8 cellular contexts compared by ENCODE assay signal in the genomic region with DNA sequence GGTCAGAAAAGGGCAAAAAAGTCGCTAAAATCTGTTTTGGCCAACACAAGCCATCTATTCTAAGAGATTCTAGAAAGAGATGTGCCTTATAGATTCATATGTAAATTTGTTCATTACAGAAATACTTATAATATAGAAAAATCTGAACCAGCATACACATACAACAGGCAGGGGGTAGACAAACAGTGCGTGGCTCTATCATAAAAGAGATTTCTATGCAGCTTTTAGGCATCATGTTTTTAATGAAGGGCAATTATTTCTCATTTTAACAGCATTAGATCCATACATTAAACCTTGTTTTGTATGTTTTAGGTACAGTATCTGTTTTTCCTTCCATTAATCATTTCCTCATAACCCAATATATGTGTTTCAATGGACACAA. TPM values are rescaled to one million over a fixed set of nuclear protein-coding genes. Genes with fewer than 3 reads are reported as not detected.
A peak's percentile ranks its signal among the peaks of the same experiment; 100 is the strongest.
DNase-seq lines count a peak whose midpoint lies in the region; ATAC-seq and TF ChIP-seq lines count a peak whose summit lies in the region.

No MANE protein-coding gene starts in this region.

- DNase-seq in T-helper 2 cell treated with Interferon-gamma antibody and Interleukin-4, amounts not matched to agents 5 μg/mL and 100 μg/mL, for 36 hours (ENCODE audit: low spot score) = no peak
- no peak for DNase-seq in T-helper 2 cell
- DNase-seq in kidney epithelial cell (ENCODE audit: low read depth) = no peak
- DNase-seq in NCI-H2107 (lab: John Stamatoyannopoulos, UW) = no peak
- no peak for DNase-seq in substantia nigra (lab: John Stamatoyannopoulos, UW)

- peaks cover 39% of the 10 kb centered on the region for H3K36me3 Mint-ChIP-seq in T-helper 2 cell treated with Interferon-gamma antibody and Interleukin-4, amounts not matched to agents 5 μg/mL and 100 μg/mL, for 36 hours (ENCODE audit: low read depth)
- H3K36me3 Mint-ChIP-seq in activated T-helper 17 cell treated with anti-CD3 and anti-CD28 coated beads, Interleukin-2, amount 50 U/mL, for 72 hours (ENCODE audit: low read depth) = peaks cover 43% of the 10 kb centered on the region

- peaks cover 2 to 39% (median 22%) of the 10 kb centered on the region in 5 donors for H3K4me1 ChIP-seq in subcutaneous abdominal adipose tissue (ENCODE audit: control insufficient read depth in 5 of 5, insufficient read depth in 5 of 5, low read length in 5 of 5)

- peak overlapping the region; percentile 63 to 82 (median 78) for H3K9ac ChIP-seq in subcutaneous abdominal adipose tissue (ENCODE audit: low read length in 5 of 5)

- peak overlapping the region; percentile 64 for H3K4me3 ChIP-seq in kidney epithelial cell (ENCODE audit: low read depth, low read length)
- H3K4me3 ChIP-seq in subcutaneous abdominal adipose tissue (ENCODE audit: low read depth in 1 of 5, low read length in 5 of 5) = peak overlapping the region; percentile 81 to 90 (median 89)

- no peak for TF ChIP-seq CTCF in kidney epithelial cell (IDR thresholded peaks at IDR 0.05; ENCODE audit: insufficient read depth, low read length, poor library complexity, severe bottlenecking)

- H3K27me3 Mint-ChIP-seq in T-helper 2 cell treated with Interferon-gamma antibody and Interleukin-4, amounts not matched to agents 5 μg/mL and 100 μg/mL, for 36 hours (ENCODE audit: low read depth) = no peaks in the 10 kb centered on the region
- no peaks in the 10 kb centered on the region for H3K27me3 Mint-ChIP-seq in activated T-helper 17 cell treated with anti-CD3 and anti-CD28 coated beads, Interleukin-2, amount 50 U/mL, for 72 hours

- H3K4me1 Mint-ChIP-seq in T-helper 2 cell treated with Interferon-gamma antibody and Interleukin-4, amounts not matched to agents 5 μg/mL and 100 μg/mL, for 36 hours (ENCODE audit: low read depth) = peaks cover 40% of the 10 kb centered on the region
- peaks cover 33% of the 10 kb centered on the region for H3K4me1 Mint-ChIP-seq in activated T-helper 17 cell treated with anti-CD3 and anti-CD28 coated beads, Interleukin-2, amount 50 U/mL, for 72 hours

- H3K36me3 ChIP-seq in kidney epithelial cell (ENCODE audit: control insufficient read depth, insufficient read depth, low read length) (no peaks in the 10 kb centered on the region), subcutaneous abdominal adipose tissue (ENCODE audit: control insufficient read depth in 5 of 5, insufficient read depth in 5 of 5, low read length in 5 of 5) (peaks cover 3 to 13% (median 10%) of the 10 kb centered on the region in 5 donors)

- no peaks in the 10 kb centered on the region for H3K27me3 ChIP-seq in kidney epithelial cell (ENCODE audit: control insufficient read depth, insufficient read depth, low read length)
- H3K27me3 ChIP-seq in subcutaneous abdominal adipose tissue (ENCODE audit: control insufficient read depth in 5 of 5, insufficient read depth in 4 of 5, low read length in 5 of 5) = no peaks in the 10 kb centered on the region

- no peaks in the 10 kb centered on the region for H3K9me3 Mint-ChIP-seq in T-helper 2 cell treated with Interferon-gamma antibody and Interleukin-4, amounts not matched to agents 5 μg/mL and 100 μg/mL, for 36 hours
- no peaks in the 10 kb centered on the region for H3K9me3 Mint-ChIP-seq in activated T-helper 17 cell treated with anti-CD3 and anti-CD28 coated beads, Interleukin-2, amount 50 U/mL, for 72 hours

- no peaks in the 10 kb centered on the region for H3K9me3 ChIP-seq in subcutaneous abdominal adipose tissue (ENCODE audit: control insufficient read depth in 5 of 5, low read length in 5 of 5)

- ATAC-seq in activated T-helper 17 cell treated with anti-CD3 and anti-CD28 coated beads, Interleukin-2, amount 50 U/mL, for 72 hours (replicated peaks) = no peak
- no peak for ATAC-seq in HG03108 (IDR thresholded peaks at IDR 0.05; ENCODE audit: unreplicated experiment)

- H3K27ac Mint-ChIP-seq in T-helper 2 cell treated with Interferon-gamma antibody and Interleukin-4, amounts not matched to agents 5 μg/mL and 100 μg/mL, for 36 hours = peak overlapping the region; percentile 95
- peak overlapping the region; percentile 98 for H3K27ac Mint-ChIP-seq in activated T-helper 17 cell treated with anti-CD3 and anti-CD28 coated beads, Interleukin-2, amount 50 U/mL, for 72 hours

- H3K4me3 Mint-ChIP-seq in T-helper 2 cell treated with Interferon-gamma antibody and Interleukin-4, amounts not matched to agents 5 μg/mL and 100 μg/mL, for 36 hours = peak overlapping the region; percentile 89
- peak overlapping the region; percentile 99 for H3K4me3 Mint-ChIP-seq in activated T-helper 17 cell treated with anti-CD3 and anti-CD28 coated beads, Interleukin-2, amount 50 U/mL, for 72 hours

- H3K27ac ChIP-seq in subcutaneous abdominal adipose tissue (ENCODE audit: low read depth, low read length) = peak overlapping the region; percentile 91
- H3K27ac ChIP-seq in substantia nigra (ENCODE audit: low read depth, low read length, poor library complexity, severe bottlenecking) = no peak overlapping the region

RNA-seq across cellular contexts. Expression of a gene that starts 0.7 kb away (rescaled TPM):
- total RNA-seq in activated T-helper 17 cell treated with anti-CD3 and anti-CD28 coated beads, Interleukin-2, amount 50 U/mL, for 72 hours = 10 to 100 TPM; 31.1 to 77.1 TPM
- 3.3 and 8.0 TPM in 2 replicates for total RNA-seq in kidney epithelial cell

RNA-seq across cellular contexts. Expression of a gene that starts 16.8 kb away (rescaled TPM):
- 10 to 100 TPM; 26.1 to 36.3 TPM for total RNA-seq in activated T-helper 17 cell treated with anti-CD3 and anti-CD28 coated beads, Interleukin-2, amount 50 U/mL, for 72 hours
- 11.8 and 17.5 TPM in 2 replicates for total RNA-seq in kidney epithelial cell

RNA-seq across cellular contexts. Expression of a gene that starts 38.9 kb away (rescaled TPM):
- total RNA-seq in activated T-helper 17 cell treated with anti-CD3 and anti-CD28 coated beads, Interleukin-2, amount 50 U/mL, for 72 hours = 10 to 100 TPM; 35.1 to 70.0 TPM
- 10.5 and 11.7 TPM in 2 replicates for total RNA-seq in kidney epithelial cell

RNA-seq across cellular contexts. Expression of a gene that starts 58.1 kb away (rescaled TPM):
- 10 to 100 TPM; 20.7 to 46.3 TPM for total RNA-seq in activated T-helper 17 cell treated with anti-CD3 and anti-CD28 coated beads, Interleukin-2, amount 50 U/mL, for 72 hours
- 12.7 and 14.6 TPM in 2 replicates for total RNA-seq in kidney epithelial cell

RNA-seq across cellular contexts. Expression of a gene that starts 59.1 kb away (rescaled TPM):
- total RNA-seq in activated T-helper 17 cell treated with anti-CD3 and anti-CD28 coated beads, Interleukin-2, amount 50 U/mL, for 72 hours = under 1 TPM in 1 of 2 donors, not detected in 1; 0.21 TPM
- total RNA-seq in kidney epithelial cell = not detected in 2 replicates
